ENCODE assay signal across 16 cellular contexts in genomic region chr12:91311081-91311480, GRCh38.
DNase-seq lines count a peak whose midpoint lies in the region; ATAC-seq, FAIRE-seq and TF ChIP-seq lines count a peak whose summit lies in the region.
"Had no signal": no experiment of that assay in that cellular context is flagged by ENCODE, and none has a peak within 500 bp of the region (broad histone marks: within the 10 kb centered on the region; RNA-seq: fewer than 3 reads in every experiment).

No MANE protein-coding gene starts in this region.

- TF ChIP-seq CTCF in IMR-90 (conservative IDR thresholded peaks at IDR 0.05; ENCODE audit: low read depth, low read length) (no peak), stomach (IDR thresholded peaks at IDR 0.05) (no peak)

- H4K8ac ChIP-seq in IMR-90 (ENCODE audit: low read depth in 2 of 2, low read length in 2 of 2), result no peak overlapping the region

- no peak for TF ChIP-seq RAD21 in IMR-90 (IDR thresholded peaks at IDR 0.05; ENCODE audit: low read length)

- no peaks in the 10 kb centered on the region for H3K9me3 ChIP-seq in IMR-90 (ENCODE audit: control insufficient read depth, insufficient read depth, low read length)
- no peaks in the 10 kb centered on the region for H3K9me3 ChIP-seq in stomach
- H3K9me3 ChIP-seq: A549, HAP-1 had no signal

- H3K18ac ChIP-seq in IMR-90 (ENCODE audit: low read depth, low read length), result no peak overlapping the region

- in situ Hi-C loops in IMR-90 (cut with MboI; ENCODE audit: low sequenced_read_pairs), result no loop called here

- no CpG with 5 or more reads among the region's 2 CpGs for WGBS in IMR-90 (ENCODE audit: extremely low coverage in 2 of 2, insufficient read length in 1 of 2), 2 experiments
- WGBS in stomach, 5 donors, result 89 to 96% (median 93%) methylated on average over 2 of the region's 2 CpGs

- H2AFZ ChIP-seq in IMR-90 (replicated peaks; ENCODE audit: low read length, poor library complexity), result no peak overlapping the region

- POLR2A ChIA-PET in IMR-90 (lab: Charles Lee; ENCODE audit: unreplicated experiment), result no interaction called here

- H3K4me3 ChIP-seq in IMR-90 (ENCODE audit: insufficient read depth, low read depth, low read length), result no peak overlapping the region
- H3K4me3 ChIP-seq in stomach, result no peak overlapping the region
- H3K4me3 ChIP-seq: A549, HAP-1 had no signal

- no peak overlapping the region for H2BK5ac ChIP-seq in IMR-90 (ENCODE audit: low read depth, low read length, poor library complexity, severe bottlenecking)

- H3K36me3 ChIP-seq in IMR-90 (ENCODE audit: control insufficient read depth, insufficient read depth, low read length) (no peaks in the 10 kb centered on the region), stomach (no peaks in the 10 kb centered on the region)
- H3K36me3 ChIP-seq: HAP-1 had no signal

- BruUV-seq in IMR-90 (replicated peaks; lab: Mats Ljungman, UMichigan), result no TSS peak

- H3K4ac ChIP-seq in IMR-90 (ENCODE audit: low read depth, low read length), result no peak overlapping the region

- peaks cover 0 to 3% of the 10 kb centered on the region in 2 experiments; a peak in 1 of 4 replicates for H3K79me1 ChIP-seq in IMR-90 (ENCODE audit: low read depth in 1 of 2, low read length in 2 of 2)

- no peak overlapping the region for H3K4me2 ChIP-seq in IMR-90 (ENCODE audit: low read depth, low read length)
- H3K4me2 ChIP-seq: A549 had no signal

- TF ChIP-seq POLR2A in IMR-90 (IDR thresholded peaks at IDR 0.05; ENCODE audit: low read depth, low read length) (no peak), stomach (IDR thresholded peaks at IDR 0.05) (no peak)

- no peak overlapping the region for H3K14ac ChIP-seq in IMR-90 (replicated peaks; ENCODE audit: low read depth, low read length)

- H4K20me1 ChIP-seq in IMR-90 (ENCODE audit: insufficient read depth, low read length), result no peaks in the 10 kb centered on the region

- H2BK120ac ChIP-seq in IMR-90 (ENCODE audit: low read depth, low read length), result no peak overlapping the region

- no peak overlapping the region for H2BK20ac ChIP-seq in IMR-90 (ENCODE audit: low read depth, low read length)

- no peak overlapping the region for H3K56ac ChIP-seq in IMR-90 (ENCODE audit: extremely low read depth, insufficient read depth, low read length)

- no peak for ATAC-seq in IMR-90 (ENCODE audit: low read depth)
- no peak for ATAC-seq in GM18520 (IDR thresholded peaks at IDR 0.05; ENCODE audit: unreplicated experiment)
- ATAC-seq: A549 had no signal

- no peak overlapping the region for H3K23ac ChIP-seq in IMR-90 (ENCODE audit: low read depth, low read length)

- no peak overlapping the region for H2AK9ac ChIP-seq in IMR-90 (replicated peaks; ENCODE audit: low read depth, low read length, poor library complexity)

- no peak for TF ChIP-seq EP300 in stomach (IDR thresholded peaks at IDR 0.05)

- dilution Hi-C loops in IMR-90 (cut with HindIII; ENCODE audit: low sequenced_read_pairs, unreplicated experiment), result no loop called here

- H3K27ac ChIP-seq in IMR-90 (ENCODE audit: insufficient read depth, low read length), result no peak overlapping the region
- H3K27ac ChIP-seq in stomach, result no peak overlapping the region
- H3K27ac ChIP-seq: A549, C4-2B had no signal

- no peak overlapping the region for H3K9ac ChIP-seq in IMR-90 (ENCODE audit: low read depth, low read length)

- peak; percentile 38 for FAIRE-seq in islet of Langerhans (lab: Jason Lieb, UNC)
- FAIRE-seq: A549, GM12892, GM18507 had no signal

- H3K9me1 ChIP-seq in IMR-90 (ENCODE audit: insufficient read depth, low read length), result no peaks in the 10 kb centered on the region

- CTCF ChIA-PET in IMR-90 (lab: Yijun Ruan, JAX), result no interaction called here

- no peak overlapping the region for H2BK15ac ChIP-seq in IMR-90 (ENCODE audit: low read depth, low read length)

- H3K27me3 ChIP-seq in IMR-90 (ENCODE audit: control insufficient read depth, insufficient read depth, low read length), result no peaks in the 10 kb centered on the region
- H3K27me3 ChIP-seq in stomach, result no peaks in the 10 kb centered on the region

- peak; percentile 2 for DNase-seq in COR-L47 (lab: John Stamatoyannopoulos, UW)
- DNase-seq in IMR-90, result no peak
- peak; percentile 49 to 58 for DNase-seq in NCI-H1930 (lab: John Stamatoyannopoulos, UW)
- DNase-seq in stomach, result no peak
- DNase-seq: AML-193; CD4-positive, alpha-beta T cell; DMS153; DMS79; GDM1 had no signal

- H3K4me1 ChIP-seq in IMR-90 (ENCODE audit: control insufficient read depth, insufficient read depth, low read length) (peaks cover 2% of the 10 kb centered on the region; the same call in 1 of the 2 replicates), stomach (no peaks in the 10 kb centered on the region)
- H3K4me1 ChIP-seq: A549, HAP-1 had no signal

- no peak overlapping the region for H4K91ac ChIP-seq in IMR-90 (ENCODE audit: insufficient read depth, low read depth, low read length)

- intact Hi-C loops in IMR-90 (cut with micrococcal nuclease) (no loop called here), stomach (cut with DNase I; ENCODE audit: low total_unique reads) (no loop called here)

- H2AK5ac ChIP-seq in IMR-90 (ENCODE audit: low read depth, low read length), result no peak overlapping the region

- no peak overlapping the region for H4K5ac ChIP-seq in IMR-90 (ENCODE audit: low read depth, low read length)

TF ChIP-seq in IMR-90, 13 proteins besides CTCF, POLR2A, EP300 and RAD21:
- TF ChIP-seq MAZ (IDR thresholded peaks at IDR 0.05; ENCODE audit: borderline replicate concordance, low read depth, low read length) (no peak), CEBPB (IDR thresholded peaks at IDR 0.05; ENCODE audit: low read depth, low read length) (peak; percentile 70), RFX5 (IDR thresholded peaks at IDR 0.05; ENCODE audit: low read depth, low read length) (no peak), SMC3 (IDR thresholded peaks at IDR 0.05; ENCODE audit: low read depth, low read length) (no peak)

Comparison
In these comparisons a context has a peak if more than half of its experiments do, and no peak if none do; other contexts are left out.
1. DNase-seq: peak in COR-L47 (single experiment) and NCI-H1930 (2 of 2); none in IMR-90 (single experiment) and stomach (single experiment).